ENCODE assay signal across 2 cellular contexts in the genomic region with DNA sequence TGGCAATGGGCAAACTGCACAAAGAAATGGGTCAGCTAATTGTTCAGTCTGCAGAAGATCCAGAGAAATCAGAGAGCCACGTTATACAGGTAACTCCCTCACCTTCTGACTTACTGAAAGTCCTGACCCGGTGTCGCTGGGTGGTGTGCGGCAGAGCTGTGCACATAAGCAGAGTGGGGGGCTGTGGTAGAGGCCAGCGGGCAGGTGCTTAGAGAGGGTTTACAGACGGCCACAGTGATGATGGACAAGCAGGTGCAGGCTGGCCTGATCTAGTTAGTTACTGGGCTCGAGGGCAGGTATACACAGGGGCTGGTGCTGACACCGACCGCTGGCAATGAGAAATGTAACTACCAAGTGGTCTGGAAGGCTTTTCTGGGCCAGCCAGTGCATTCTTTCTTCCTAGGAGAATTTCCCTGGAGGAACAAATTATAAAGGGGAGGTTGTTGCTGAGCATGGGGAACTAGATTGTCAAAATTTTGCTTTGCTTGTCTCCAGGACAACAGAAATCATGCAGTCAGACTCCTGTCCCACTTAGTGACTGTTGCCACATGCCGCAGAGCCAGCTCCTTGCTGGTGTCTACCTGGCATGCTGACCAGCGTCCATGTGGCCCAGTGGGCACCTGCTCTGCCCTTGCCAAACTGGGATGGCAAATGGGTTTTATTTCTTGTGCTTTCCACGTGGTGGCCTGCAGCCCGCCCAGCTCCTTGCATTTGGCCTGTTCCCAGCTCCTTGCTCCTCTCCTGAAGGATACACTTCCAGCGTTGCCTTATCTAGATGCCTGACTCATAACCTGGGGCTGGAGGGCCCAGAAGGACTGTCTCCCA.
TF ChIP-seq lines count a peak whose summit lies in the region.

No MANE protein-coding gene starts in this region.

TF ChIP-seq in GM12878, 131 proteins besides CTCF, POLR2A, EP300 and RAD21:
- TF ChIP-seq HDAC2 (IDR thresholded peaks at IDR 0.05): no peak
- no peak for TF ChIP-seq SP1 (IDR thresholded peaks at IDR 0.05; ENCODE audit: low read depth, low read length)
- no peak for TF ChIP-seq SRF (IDR thresholded peaks at IDR 0.05; ENCODE audit: low read depth in 2 of 2, low read length in 2 of 2)
- TF ChIP-seq SUZ12 (IDR thresholded peaks at IDR 0.05; ENCODE audit: unreplicated experiment): no peak
- TF ChIP-seq IRF5 (IDR thresholded peaks at IDR 0.05; ENCODE audit: borderline replicate concordance): no peak
- TF ChIP-seq KLF5 (IDR thresholded peaks at IDR 0.05; ENCODE audit: partially characterized antibody): no peak
- no peak for TF ChIP-seq SMAD1 (IDR thresholded peaks at IDR 0.05; ENCODE audit: low read depth, partially characterized antibody)
- TF ChIP-seq POLR2AphosphoS2 (IDR thresholded peaks at IDR 0.05; ENCODE audit: low read depth, low read length): no peak
- no peak for TF ChIP-seq MEF2B (IDR thresholded peaks at IDR 0.05; ENCODE audit: partially characterized antibody, poor library complexity, severe bottlenecking)
- TF ChIP-seq CBFB (IDR thresholded peaks at IDR 0.05; ENCODE audit: low read depth): no peak
- TF ChIP-seq BMI1 (IDR thresholded peaks at IDR 0.05; ENCODE audit: borderline replicate concordance): no peak
- no peak for TF ChIP-seq WRNIP1 (IDR thresholded peaks at IDR 0.05; ENCODE audit: borderline replicate concordance, low read depth, low read length)
- no peak for TF ChIP-seq SREBF1 (IDR thresholded peaks at IDR 0.05; ENCODE audit: low read length)
- no peak for TF ChIP-seq USF2 (IDR thresholded peaks at IDR 0.05; ENCODE audit: borderline replicate concordance, low read depth, low read length)
- TF ChIP-seq MLLT1 (IDR thresholded peaks at IDR 0.05): no peak
- no peak for TF ChIP-seq CEBPB (IDR thresholded peaks at IDR 0.05; ENCODE audit: borderline replicate concordance in 1 of 2, low read depth in 2 of 2, low read length in 2 of 2)
- TF ChIP-seq PRDM15 (CRISPR knock-in tag; IDR thresholded peaks at IDR 0.05): no peak
- TF ChIP-seq KAT2A (conservative IDR thresholded peaks at IDR 0.05; ENCODE audit: control insufficient read depth, low read depth, low read length): no peak

TF ChIP-seq in WTC11, 78 proteins besides CTCF, POLR2A, EP300 and RAD21:
- TF ChIP-seq NFE2L1 (CRISPR knock-in tag; IDR thresholded peaks at IDR 0.05): no peak
- no peak for TF ChIP-seq EMX1 (CRISPR knock-in tag; IDR thresholded peaks at IDR 0.05)
- TF ChIP-seq FOXK1 (CRISPR knock-in tag; IDR thresholded peaks at IDR 0.05): no peak
- TF ChIP-seq ZBTB21 (CRISPR knock-in tag; IDR thresholded peaks at IDR 0.05; ENCODE audit: borderline replicate concordance): no peak
- TF ChIP-seq, protein P1, sequence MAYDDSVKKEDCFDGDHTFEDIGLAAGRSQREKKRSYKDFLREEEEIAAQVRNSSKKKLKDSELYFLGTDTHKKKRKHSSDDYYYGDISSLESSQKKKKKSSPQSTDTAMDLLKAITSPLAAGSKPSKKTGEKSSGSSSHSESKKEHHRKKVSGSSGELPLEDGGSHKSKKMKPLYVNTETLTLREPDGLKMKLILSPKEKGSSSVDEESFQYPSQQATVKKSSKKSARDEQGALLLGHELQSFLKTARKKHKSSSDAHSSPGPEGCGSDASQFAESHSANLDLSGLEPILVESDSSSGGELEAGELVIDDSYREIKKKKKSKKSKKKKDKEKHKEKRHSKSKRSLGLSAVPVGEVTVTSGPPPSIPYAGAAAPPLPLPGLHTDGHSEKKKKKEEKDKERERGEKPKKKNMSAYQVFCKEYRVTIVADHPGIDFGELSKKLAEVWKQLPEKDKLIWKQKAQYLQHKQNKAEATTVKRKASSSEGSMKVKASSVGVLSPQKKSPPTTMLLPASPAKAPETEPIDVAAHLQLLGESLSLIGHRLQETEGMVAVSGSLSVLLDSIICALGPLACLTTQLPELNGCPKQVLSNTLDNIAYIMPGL (CRISPR knock-in tag; IDR thresholded peaks at IDR 0.05): no peak
- TF ChIP-seq ZNF317 (CRISPR knock-in tag; IDR thresholded peaks at IDR 0.05; ENCODE audit: borderline replicate concordance, low read depth): no peak
- no peak for TF ChIP-seq ZBTB43 (CRISPR knock-in tag; IDR thresholded peaks at IDR 0.05)
- no peak for TF ChIP-seq CREM (CRISPR knock-in tag; IDR thresholded peaks at IDR 0.05)
- no peak for TF ChIP-seq ARID4B (CRISPR knock-in tag; IDR thresholded peaks at IDR 0.05; ENCODE audit: borderline replicate concordance)
- no peak for TF ChIP-seq AR (CRISPR knock-in tag; IDR thresholded peaks at IDR 0.05)
- TF ChIP-seq RORB (CRISPR knock-in tag; IDR thresholded peaks at IDR 0.05): no peak
